In genomic region chr9:92295240-92295790, GRCh38 we compare ENCODE assay signal across 1 cellular context.
TF ChIP-seq lines count a peak whose summit lies in the region.

No MANE protein-coding gene starts in this region.

TF ChIP-seq in SK-N-SH treated with all-trans-retinoic acid at 6 μM for 48 hours, 23 proteins besides CTCF, POLR2A, EP300 and RAD21 (continued from another document):
- TF ChIP-seq BACH2 (CRISPR knock-in tag; IDR thresholded peaks at IDR 0.05; ENCODE audit: borderline replicate concordance) (no peak), CSDC2 (CRISPR knock-in tag; IDR thresholded peaks at IDR 0.05) (no peak), ZNF565 (CRISPR knock-in tag; conservative IDR thresholded peaks at IDR 0.05; ENCODE audit: low read depth) (no peak), TOX (CRISPR knock-in tag; IDR thresholded peaks at IDR 0.05; ENCODE audit: borderline replicate concordance) (no peak), RARB (CRISPR knock-in tag; IDR thresholded peaks at IDR 0.05) (no peak), ISL1 (CRISPR knock-in tag; IDR thresholded peaks at IDR 0.05) (no peak), OSR1 (CRISPR knock-in tag; IDR thresholded peaks at IDR 0.05) (no peak), ZFP30 (CRISPR knock-in tag; IDR thresholded peaks at IDR 0.05) (no peak), TCF4 (CRISPR knock-in tag; IDR thresholded peaks at IDR 0.05; ENCODE audit: borderline replicate concordance) (no peak), CSRNP3 (CRISPR knock-in tag; IDR thresholded peaks at IDR 0.05) (no peak), ZNF70 (CRISPR knock-in tag; IDR thresholded peaks at IDR 0.05) (no peak), ZFP3 (CRISPR knock-in tag; IDR thresholded peaks at IDR 0.05) (no peak), ESRRG (CRISPR knock-in tag; IDR thresholded peaks at IDR 0.05) (no peak), POU6F1 (CRISPR knock-in tag; IDR thresholded peaks at IDR 0.05; ENCODE audit: borderline replicate concordance, low read depth) (no peak), SNAI2 (CRISPR knock-in tag; IDR thresholded peaks at IDR 0.05) (no peak)
